8 cellular contexts compared by ENCODE assay signal in genomic region chr1:35269190-35269988, GRCh38. TPM values are rescaled to one million over a fixed set of nuclear protein-coding genes. Genes with fewer than 3 reads are reported as not detected.
A peak's percentile ranks its signal among the peaks of the same experiment; 100 is the strongest.
DNase-seq lines count a peak whose midpoint lies in the region; ATAC-seq and TF ChIP-seq lines count a peak whose summit lies in the region.

No MANE protein-coding gene starts in this region.

- TF ChIP-seq POLR2A in HCT116 (IDR thresholded peaks at IDR 0.05; ENCODE audit: borderline replicate concordance, extremely low read depth, insufficient read depth, insufficient read length) = no peak

- H3K9me3 ChIP-seq in BLaER1 treated with 17β-estradiol and CSF1 and Interleukin-3, amounts not matched to agents 10 nM and 100 nM (replicated peaks in 1 of 11) = peaks cover 0 to 7% (median 0%) of the 10 kb centered on the region in 11 experiments; a peak in 2 of 22 replicates
- H3K9me3 ChIP-seq in HCT116 (ENCODE audit: control insufficient read depth in 1 of 2, insufficient read depth in 1 of 2, low read depth in 1 of 2, low read length in 2 of 2) (no peaks in the 10 kb centered on the region), iPS-15b (ENCODE audit: control insufficient read depth, insufficient read depth, low read length) (no peaks in the 10 kb centered on the region)

- TF ChIP-seq CTCF in HCT116 (IDR thresholded peaks at IDR 0.05 in 2 of 3, conservative IDR thresholded peaks at IDR 0.05 in 1 of 3; ENCODE audit: borderline replicate concordance in 1 of 3, insufficient read depth in 1 of 3, low read depth in 2 of 3, low read length in 2 of 3) (no peak), GM10248 (IDR thresholded peaks at IDR 0.05; ENCODE audit: control extremely low read depth, extremely low read depth, low read depth, missing control alignments) (no peak)

- no peaks in the 10 kb centered on the region for H3K27me3 Mint-ChIP-seq in activated CD8-positive, alpha-beta T cell treated with anti-CD3 and anti-CD28 coated beads, Interleukin-2, amount 10 ng/mL, durations not matched to agents 7 days and 5 days (ENCODE audit: low read depth)
- H3K27me3 Mint-ChIP-seq in stimulated activated naive B cell treated with anti-CD40 and anti-IgM and Interleukin-4, amounts not matched to agents 10 μg/mL and 1 μg/mL and 100 μg/mL, for 72 hours = peaks cover 0 to 13% of the 10 kb centered on the region in 2 donors

- POLR2A ChIA-PET in HCT116 (lab: Charles Lee) (interaction anchor here (1.2 kb wide), 1 partner anchor 12 kb away, joined by 3 read pairs; no protein-coding TSS in a partner anchor), GM10248 (lab: Yijun Ruan, JAX) (no interaction called here)
- POLR2A ChIA-PET in activated CD8-positive, alpha-beta T cell treated with anti-CD3 and anti-CD28 coated beads, Interleukin-2, amount 10 ng/mL, durations not matched to agents 7 days and 5 days (lab: Charles Lee) = interaction anchor here (0.6 to 2.9 kb wide), 3 partner anchors 77 to 654 kb away, joined by 3 to 9 read pairs (median 5); partner anchors contain the start of gene SFPQ

- intact Hi-C loops in HCT116 (cut with micrococcal nuclease) = no loop called here

- peaks cover 22 to 40% (median 29%) of the 10 kb centered on the region in 10 experiments for H3K4me1 ChIP-seq in BLaER1 treated with 17β-estradiol and CSF1 and Interleukin-3, amounts not matched to agents 10 nM and 100 nM
- H3K4me1 ChIP-seq in HCT116 (ENCODE audit: control insufficient read depth in 1 of 2, insufficient read depth in 2 of 2, low read length in 2 of 2) (peaks cover 4 to 17% of the 10 kb centered on the region in 2 experiments; a peak in 3 of 4 replicates), iPS-15b (ENCODE audit: control insufficient read depth, insufficient read depth, low read length) (peaks cover 3% of the 10 kb centered on the region)

- peak overlapping the region; percentile 94 to 99 (median 97) for H3K9ac ChIP-seq in BLaER1 treated with 17β-estradiol and CSF1 and Interleukin-3, amounts not matched to agents 10 nM and 100 nM
- H3K9ac ChIP-seq in HCT116 (ENCODE audit: low read length) (peak overlapping the region; percentile 89), iPS-15b (ENCODE audit: low read depth, low read length) (peak overlapping the region; percentile 41)

- H3K9me2 ChIP-seq in HCT116 (ENCODE audit: insufficient read depth) = peaks cover 4% of the 10 kb centered on the region; the same call in 1 of the 2 replicates

- BruUV-seq in HCT116 (replicated peaks; lab: Mats Ljungman, UMichigan) = TSS peak; percentile 69

- peak overlapping the region; percentile 77 to 98 (median 86) for H3K4me2 ChIP-seq in BLaER1 treated with 17β-estradiol and CSF1 and Interleukin-3, amounts not matched to agents 10 nM and 100 nM
- peak overlapping the region; percentile 86 for H3K4me2 ChIP-seq in HCT116 (ENCODE audit: low read length)

- peak overlapping the region; percentile 82 for H3K4me3 Mint-ChIP-seq in activated CD8-positive, alpha-beta T cell treated with anti-CD3 and anti-CD28 coated beads, Interleukin-2, amount 10 ng/mL, durations not matched to agents 7 days and 5 days
- peak overlapping the region; percentile 81 to 82 for H3K4me3 Mint-ChIP-seq in stimulated activated naive B cell treated with anti-CD40 and anti-IgM and Interleukin-4, amounts not matched to agents 10 μg/mL and 1 μg/mL and 100 μg/mL, for 72 hours

- peaks cover 9% of the 10 kb centered on the region for H3K36me3 Mint-ChIP-seq in activated CD8-positive, alpha-beta T cell treated with anti-CD3 and anti-CD28 coated beads, Interleukin-2, amount 10 ng/mL, durations not matched to agents 7 days and 5 days (ENCODE audit: low read depth)
- H3K36me3 Mint-ChIP-seq in stimulated activated naive B cell treated with anti-CD40 and anti-IgM and Interleukin-4, amounts not matched to agents 10 μg/mL and 1 μg/mL and 100 μg/mL, for 72 hours = peaks cover 3 to 10% of the 10 kb centered on the region in 2 donors

- CTCF ChIA-PET in HCT116 (lab: Charles Lee) (no interaction called here), GM10248 (lab: Yijun Ruan, JAX) (interaction anchor here (0.8 kb wide), 1 partner anchor 68 kb away, joined by 3 read pairs; no protein-coding TSS in a partner anchor)
- CTCF ChIA-PET in activated CD8-positive, alpha-beta T cell treated with anti-CD3 and anti-CD28 coated beads, Interleukin-2, amount 10 ng/mL, durations not matched to agents 7 days and 5 days (lab: Charles Lee) = interaction anchor here (0.9 to 3.3 kb wide), 2 partner anchors 67 to 185 kb away, joined by 3 to 10 read pairs; no protein-coding TSS in a partner anchor

- peak overlapping the region; percentile 93 to 98 (median 96) for H3K27ac ChIP-seq in BLaER1 treated with 17β-estradiol and CSF1 and Interleukin-3, amounts not matched to agents 10 nM and 100 nM
- H3K27ac ChIP-seq in HCT116 (ENCODE audit: low read depth, low read length) = peak overlapping the region; percentile 78

- peaks cover 5% of the 10 kb centered on the region for H3K9me3 Mint-ChIP-seq in activated CD8-positive, alpha-beta T cell treated with anti-CD3 and anti-CD28 coated beads, Interleukin-2, amount 10 ng/mL, durations not matched to agents 7 days and 5 days (ENCODE audit: insufficient read depth)
- no peaks in the 10 kb centered on the region for H3K9me3 Mint-ChIP-seq in stimulated activated naive B cell treated with anti-CD40 and anti-IgM and Interleukin-4, amounts not matched to agents 10 μg/mL and 1 μg/mL and 100 μg/mL, for 72 hours

- H3K27me3 ChIP-seq in BLaER1 treated with 17β-estradiol and CSF1 and Interleukin-3, amounts not matched to agents 10 nM and 100 nM = no peaks in the 10 kb centered on the region
- H3K27me3 ChIP-seq in HCT116 (ENCODE audit: insufficient read depth, low read length) (no peaks in the 10 kb centered on the region), iPS-15b (ENCODE audit: control insufficient read depth, insufficient read depth, low read length) (no peaks in the 10 kb centered on the region)

- TF ChIP-seq RAD21 in HCT116 (IDR thresholded peaks at IDR 0.05; ENCODE audit: low read depth) = no peak

- DNase-seq in HCT116 (ENCODE audit: low read depth, low spot score) (no peak), COLO829 (ENCODE audit: low spot score) (no peak), GM10248 (ENCODE audit: extremely low spot score) (no peak), amniotic stem cell (lab: John Stamatoyannopoulos, UW) (no peak)
- DNase-seq in activated CD8-positive, alpha-beta T cell treated with anti-CD3 and anti-CD28 coated beads, Interleukin-2, amount 10 ng/mL, durations not matched to agents 7 days and 5 days = peak; percentile 23
- no peak for DNase-seq in stimulated activated naive B cell treated with anti-CD40 and anti-IgM and Interleukin-4, amounts not matched to agents 10 μg/mL and 1 μg/mL and 100 μg/mL, for 72 hours

- H3K79me2 ChIP-seq in HCT116 (ENCODE audit: insufficient read depth, low read length) = peaks cover 57% of the 10 kb centered on the region

- peaks cover 0 to 47% (median 33%) of the 10 kb centered on the region in 11 experiments; a peak in 15 of 22 replicates for H4K20me1 ChIP-seq in BLaER1 treated with 17β-estradiol and CSF1 and Interleukin-3, amounts not matched to agents 10 nM and 100 nM
- H4K20me1 ChIP-seq in HCT116 (ENCODE audit: insufficient read depth) = 0 out of 2 replicates have a peak, but pooled peaks cover under 1% of the 10 kb centered on the region

- H3K36me3 ChIP-seq in BLaER1 treated with 17β-estradiol and CSF1 and Interleukin-3, amounts not matched to agents 10 nM and 100 nM = peaks cover 9 to 42% (median 26%) of the 10 kb centered on the region in 11 experiments; a peak in 19 of 22 replicates
- H3K36me3 ChIP-seq in HCT116 (ENCODE audit: control insufficient read depth in 1 of 2, insufficient read depth in 2 of 2, low read length in 2 of 2) (no peaks in the 10 kb centered on the region), iPS-15b (ENCODE audit: control insufficient read depth, insufficient read depth, low read length) (no peaks in the 10 kb centered on the region)

- no peak for ATAC-seq in HCT116
- ATAC-seq in activated CD8-positive, alpha-beta T cell treated with anti-CD3 and anti-CD28 coated beads, Interleukin-2, amount 10 ng/mL, durations not matched to agents 7 days and 5 days = no peak
- ATAC-seq in stimulated activated naive B cell treated with anti-CD40 and anti-IgM and Interleukin-4, amounts not matched to agents 10 μg/mL and 1 μg/mL and 100 μg/mL, for 72 hours (replicated peaks) = no peak

- H3K4me3 ChIP-seq in BLaER1 treated with 17β-estradiol and CSF1 and Interleukin-3, amounts not matched to agents 10 nM and 100 nM = peak overlapping the region; percentile 82 to 91 (median 87)
- H3K4me3 ChIP-seq in HCT116 (replicated peaks in 1 of 2; ENCODE audit: low read depth in 1 of 2, low read length in 2 of 2) = peak overlapping the region; percentile 70 to 77
- peak overlapping the region; percentile 86 for H3K4me3 ChIP-seq in iPS-15b (ENCODE audit: low read depth, low read length)

- H3K27ac Mint-ChIP-seq in activated CD8-positive, alpha-beta T cell treated with anti-CD3 and anti-CD28 coated beads, Interleukin-2, amount 10 ng/mL, durations not matched to agents 7 days and 5 days = peak overlapping the region; percentile 80
- peak overlapping the region; percentile 89 for H3K27ac Mint-ChIP-seq in stimulated activated naive B cell treated with anti-CD40 and anti-IgM and Interleukin-4, amounts not matched to agents 10 μg/mL and 1 μg/mL and 100 μg/mL, for 72 hours

- H2AFZ ChIP-seq in HCT116 (ENCODE audit: low read depth, low read length, poor library complexity, severe bottlenecking) = no peak overlapping the region

- peaks cover 39% of the 10 kb centered on the region for H3K4me1 Mint-ChIP-seq in activated CD8-positive, alpha-beta T cell treated with anti-CD3 and anti-CD28 coated beads, Interleukin-2, amount 10 ng/mL, durations not matched to agents 7 days and 5 days (ENCODE audit: low read depth)
- H3K4me1 Mint-ChIP-seq in stimulated activated naive B cell treated with anti-CD40 and anti-IgM and Interleukin-4, amounts not matched to agents 10 μg/mL and 1 μg/mL and 100 μg/mL, for 72 hours = peaks cover 15 to 20% of the 10 kb centered on the region in 2 donors

- RAD21 ChIA-PET in HCT116 (lab: Charles Lee; ENCODE audit: low non-redundant PET in 1 of 2, low total read pairs in 2 of 2, uncharacterized antibody in 2 of 2, unreplicated experiment in 2 of 2) = no interaction called here

TF ChIP-seq in HCT116, 20 proteins besides CTCF, POLR2A, EP300 and RAD21 (continues in another document):
- TF ChIP-seq EZH2phosphoT487 (IDR thresholded peaks at IDR 0.05; ENCODE audit: borderline replicate concordance) = no peak

RNA-seq across cellular contexts. Expression of gene ZMYM4, which starts 0.9 kb away (rescaled TPM):
- 58.0 TPM for total RNA-seq in HCT116 (2021; ENCODE audit: unreplicated experiment)
- polyA plus RNA-seq in HCT116 (2012) = 11.9 and 17.6 TPM in 2 replicates
- 10 to 100 TPM; 29.5 to 29.6 TPM for total RNA-seq in activated CD8-positive, alpha-beta T cell treated with anti-CD3 and anti-CD28 coated beads, Interleukin-2, amount 10 ng/mL, durations not matched to agents 7 days and 5 days

Comparison
In these comparisons a context has a peak if more than half of its experiments do, and no peak if none do; other contexts are left out.
1. H3K9ac ChIP-seq: peak in every context shown above with its lines; median percentile 97 in BLaER1 treated with 17β-estradiol and CSF1 and Interleukin-3, amounts not matched to agents 10 nM and 100 nM; 89 in HCT116; 41 in iPS-15b.